In the genomic region with DNA sequence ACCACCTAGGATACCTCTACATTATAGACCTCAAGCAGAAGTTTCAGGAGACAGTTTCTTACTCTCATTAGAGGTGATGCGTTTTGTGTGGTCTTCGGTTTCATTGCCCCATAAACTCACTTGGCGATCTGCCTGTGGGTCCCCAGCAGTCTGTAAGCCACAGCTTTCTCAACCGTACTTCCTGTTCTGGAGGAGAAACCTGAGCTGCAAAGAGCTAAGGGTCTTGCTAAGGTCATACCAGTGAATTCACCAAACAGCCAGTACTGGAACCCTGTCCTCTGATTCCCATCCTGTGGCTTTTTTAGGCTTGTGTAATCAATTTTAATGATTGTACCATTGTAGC, we compare ENCODE assay signal across 8 cellular contexts.
DNase-seq lines count a peak whose midpoint lies in the region; ATAC-seq and TF ChIP-seq lines count a peak whose summit lies in the region.

No MANE protein-coding gene starts in this region.

- TF ChIP-seq CTCF in brain (conservative IDR thresholded peaks at IDR 0.05) (no peak), type B pancreatic cell (conservative IDR thresholded peaks at IDR 0.05) (no peak), sigmoid colon (IDR thresholded peaks at IDR 0.05) (no peak)

- H3K27me3 Mint-ChIP-seq in brain (no peaks in the 10 kb centered on the region), type B pancreatic cell (no peaks in the 10 kb centered on the region)

- H3K27me3 ChIP-seq in sigmoid colon, result peaks cover 0 to 14% (median 0%) of the 10 kb centered on the region in 3 donors

- H3K27ac ChIP-seq in sigmoid colon, result no peak overlapping the region

- peak; percentile 77 to 80 for ATAC-seq in activated naive CD4-positive, alpha-beta T cell treated with anti-CD3 and anti-CD28 coated beads, Interleukin-2, amount 50 U/mL, for 72 hours
- ATAC-seq in HG03135 (IDR thresholded peaks at IDR 0.05; ENCODE audit: unreplicated experiment) (no peak), HG02840 (IDR thresholded peaks at IDR 0.05; ENCODE audit: low FRiP score, unreplicated experiment) (no peak)

- no peak for DNase-seq in activated naive CD4-positive, alpha-beta T cell treated with anti-CD3 and anti-CD28 coated beads, Interleukin-2, amount 50 U/mL, for 72 hours (ENCODE audit: low spot score in 2 of 2)
- no peak for DNase-seq in activated naive CD4-positive, alpha-beta T cell (lab: John Stamatoyannopoulos, UW)
- DNase-seq in NCI-H2081 (lab: John Stamatoyannopoulos, UW), result peak; percentile 47 to 58
- DNase-seq in type B pancreatic cell (ENCODE audit: extremely low spot score, unreplicated experiment), result no peak
- DNase-seq in sigmoid colon, result no peak

- H3K4me1 Mint-ChIP-seq in brain (peaks cover 42% of the 10 kb centered on the region), type B pancreatic cell (ENCODE audit: unreplicated experiment) (peaks cover 9% of the 10 kb centered on the region)

- no peaks in the 10 kb centered on the region for H3K4me1 ChIP-seq in sigmoid colon

- H3K4me3 Mint-ChIP-seq in brain, result no peak overlapping the region
- peak overlapping the region; percentile 49 for H3K4me3 Mint-ChIP-seq in type B pancreatic cell

- no peaks in the 10 kb centered on the region for H3K36me3 Mint-ChIP-seq in activated naive CD4-positive, alpha-beta T cell treated with anti-CD3 and anti-CD28 coated beads, Interleukin-2, amount 50 U/mL, for 72 hours
- peaks cover 43% of the 10 kb centered on the region for H3K36me3 Mint-ChIP-seq in brain
- no peaks in the 10 kb centered on the region for H3K36me3 Mint-ChIP-seq in type B pancreatic cell

- no peaks in the 10 kb centered on the region for H3K9me3 ChIP-seq in sigmoid colon

- no peak overlapping the region for H3K4me3 ChIP-seq in sigmoid colon

- no peaks in the 10 kb centered on the region for H3K9me3 Mint-ChIP-seq in activated naive CD4-positive, alpha-beta T cell treated with anti-CD3 and anti-CD28 coated beads, Interleukin-2, amount 50 U/mL, for 72 hours
- peaks cover 0 to 15% (median 0%) of the 10 kb centered on the region in 5 experiments for H3K9me3 Mint-ChIP-seq in brain
- no peaks in the 10 kb centered on the region for H3K9me3 Mint-ChIP-seq in type B pancreatic cell

- WGBS in sigmoid colon, 2 donors, result 22 to 32% methylated on average over 4 of the region's 4 CpGs

- no peak for TF ChIP-seq POLR2A in sigmoid colon (IDR thresholded peaks at IDR 0.05)

- H3K36me3 ChIP-seq in sigmoid colon, result no peaks in the 10 kb centered on the region

- TF ChIP-seq EP300 in sigmoid colon (IDR thresholded peaks at IDR 0.05), result no peak

- peak overlapping the region in 1 of 2 donors; percentile 9 for H3K27ac Mint-ChIP-seq in activated naive CD4-positive, alpha-beta T cell treated with anti-CD3 and anti-CD28 coated beads, Interleukin-2, amount 50 U/mL, for 72 hours
- H3K27ac Mint-ChIP-seq in brain, result peak overlapping the region; percentile 3 to 82 (median 72)
- H3K27ac Mint-ChIP-seq in type B pancreatic cell, result no peak overlapping the region

- intact Hi-C loops in sigmoid colon (cut with DNase I), result no loop called here

Comparison
In these comparisons a context has a peak if more than half of its experiments do, and no peak if none do; other contexts are left out.
1. ATAC-seq: peak in activated naive CD4-positive, alpha-beta T cell treated with anti-CD3 and anti-CD28 coated beads, Interleukin-2, amount 50 U/mL, for 72 hours (2 of 2); none in HG03135 (single experiment) and HG02840 (single experiment).
2. DNase-seq: peak in NCI-H2081 (2 of 2); none in activated naive CD4-positive, alpha-beta T cell treated with anti-CD3 and anti-CD28 coated beads, Interleukin-2, amount 50 U/mL, for 72 hours (0 of 2), activated naive CD4-positive, alpha-beta T cell (0 of 4), type B pancreatic cell (single experiment) and sigmoid colon (single experiment).